9 cellular contexts compared by ENCODE assay signal in genomic region chr14:96466918-96467317, GRCh38.
"Had no signal": no experiment of that assay in that cellular context is flagged by ENCODE, and none has a peak within 500 bp of the region (broad histone marks: within the 10 kb centered on the region; RNA-seq: fewer than 3 reads in every experiment).

No MANE protein-coding gene starts in this region.

- H3K9me3 Mint-ChIP-seq: HFFc6 had no signal

- H3K4me3 Mint-ChIP-seq: HFFc6 had no signal

- ATAC-seq: HCT116, K562 had no signal

- H3K9me3 ChIP-seq: HAP-1 had no signal

- H3K27ac Mint-ChIP-seq: HFFc6 had no signal

- H3K9ac ChIP-seq: GM23248 had no signal

- H3K27ac ChIP-seq: GM23248, HL-60 had no signal

- H3K4me3 ChIP-seq: GM23248, HAP-1, K562 had no signal

- H3K36me3 ChIP-seq: HAP-1 had no signal

- DNase-seq: GM23248, GOT3, H7, HFFc6, IMR-90 had no signal
